In the genomic region with DNA sequence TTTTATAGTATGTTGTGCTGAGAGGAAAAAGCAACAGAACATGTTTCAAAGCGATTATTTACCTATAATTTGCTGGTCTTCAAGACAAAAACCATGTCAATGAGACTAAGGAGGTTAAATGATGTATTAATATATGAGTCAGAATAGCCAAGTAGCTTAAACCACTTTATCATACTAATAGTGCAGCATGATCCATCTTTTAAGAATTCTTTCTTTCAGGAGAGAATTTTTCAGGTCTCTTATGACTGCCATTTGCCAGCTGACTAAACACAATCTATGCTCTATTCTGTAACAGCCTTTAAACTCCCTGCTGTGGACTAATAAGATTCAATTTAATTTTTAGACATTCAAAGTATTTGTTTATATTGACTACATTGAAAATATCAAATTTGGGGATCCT, we compare ENCODE assay signal across 19 cellular contexts.
DNase-seq lines count a peak whose midpoint lies in the region; FAIRE-seq and TF ChIP-seq lines count a peak whose summit lies in the region.
"Had no signal": no experiment of that assay in that cellular context is flagged by ENCODE, and none has a peak within 500 bp of the region (broad histone marks: within the 10 kb centered on the region; RNA-seq: fewer than 3 reads in every experiment).

No MANE protein-coding gene starts in this region.

- no peaks in the 10 kb centered on the region for H3K36me3 ChIP-seq in fibroblast of lung (ENCODE audit: control insufficient read depth, insufficient read depth, low read length)
- H3K36me3 ChIP-seq: HAP-1, MG63, Peyer's patch had no signal

- no peaks in the 10 kb centered on the region for H3K4me1 ChIP-seq in fibroblast of lung (ENCODE audit: control insufficient read depth, extremely low read depth, insufficient read depth, low read length)
- H3K4me1 ChIP-seq: HAP-1, Peyer's patch had no signal

- no peak overlapping the region for H3K27ac Mint-ChIP-seq in activated CD4-positive, alpha-beta T cell treated with anti-CD3 and anti-CD28 coated beads, Interleukin-2, amount 10 ng/mL, durations not matched to agents 24 days and 14 days
- H3K27ac Mint-ChIP-seq: CD8-positive, alpha-beta memory T cell had no signal

- no peaks in the 10 kb centered on the region for H3K4me1 Mint-ChIP-seq in activated CD4-positive, alpha-beta T cell treated with anti-CD3 and anti-CD28 coated beads, Interleukin-2, amount 10 ng/mL, durations not matched to agents 24 days and 14 days
- H3K4me1 Mint-ChIP-seq: CD8-positive, alpha-beta memory T cell had no signal

- in situ Hi-C loops in GM13976 (cut with MboI; ENCODE audit: low sequenced_read_pairs, unreplicated experiment) = no loop called here

- no peaks in the 10 kb centered on the region for H4K20me1 ChIP-seq in fibroblast of lung (ENCODE audit: control insufficient read depth, extremely low read depth, insufficient read depth, low read length)

- H2AFZ ChIP-seq in fibroblast of lung (ENCODE audit: low read length) = no peak overlapping the region

- no peaks in the 10 kb centered on the region for H3K36me3 Mint-ChIP-seq in activated CD4-positive, alpha-beta T cell treated with anti-CD3 and anti-CD28 coated beads, Interleukin-2, amount 10 ng/mL, durations not matched to agents 24 days and 14 days (ENCODE audit: low read depth)
- H3K36me3 Mint-ChIP-seq: CD8-positive, alpha-beta memory T cell had no signal

- no peak overlapping the region for H3K4me3 ChIP-seq in fibroblast of lung (replicated peaks in 1 of 4; ENCODE audit: control extremely low read depth in 1 of 4, insufficient read depth in 1 of 4, low read depth in 3 of 4, low read length in 4 of 4)
- H3K4me3 ChIP-seq: GM12878, HAP-1, MG63, Peyer's patch had no signal

- H3K9me3 ChIP-seq in fibroblast of lung (ENCODE audit: control insufficient read depth, insufficient read depth, low read depth, low read length) = no peaks in the 10 kb centered on the region
- H3K9me3 ChIP-seq: HAP-1, Peyer's patch had no signal

- no peak for TF ChIP-seq CTCF in fibroblast of lung (conservative IDR thresholded peaks at IDR 0.05 in 1 of 2, IDR thresholded peaks at IDR 0.05 in 1 of 2; ENCODE audit: low read depth in 1 of 2, low read length in 2 of 2)
- no peak for TF ChIP-seq CTCF in GM13976 (IDR thresholded peaks at IDR 0.05; ENCODE audit: borderline replicate concordance, control extremely low read depth, extremely low read depth, insufficient read depth, missing control alignments)

- intact Hi-C loops in activated CD4-positive, alpha-beta T cell treated with anti-CD3 and anti-CD28 coated beads, Interleukin-2, amount 10 ng/mL, durations not matched to agents 24 days and 14 days (cut with micrococcal nuclease) = no loop called here

- no peak for FAIRE-seq in RCC 7860 (lab: Jason Lieb, UNC)
- FAIRE-seq: GM12878 had no signal

- H3K27me3 ChIP-seq in fibroblast of lung (ENCODE audit: control insufficient read depth, insufficient read depth, low read length) = no peaks in the 10 kb centered on the region
- H3K27me3 ChIP-seq: MG63, Peyer's patch had no signal

- H3K9ac ChIP-seq in fibroblast of lung (ENCODE audit: insufficient read depth, low read length) = no peak overlapping the region

- H3K4me2 ChIP-seq in fibroblast of lung (ENCODE audit: extremely low read depth, insufficient read depth, low read length) = no peak overlapping the region

- H3K79me2 ChIP-seq in fibroblast of lung (ENCODE audit: control insufficient read depth, insufficient read depth, low read length) = no peaks in the 10 kb centered on the region

- no peaks in the 10 kb centered on the region for H3K9me3 Mint-ChIP-seq in activated CD4-positive, alpha-beta T cell treated with anti-CD3 and anti-CD28 coated beads, Interleukin-2, amount 10 ng/mL, durations not matched to agents 24 days and 14 days

- H3K27me3 Mint-ChIP-seq in activated CD4-positive, alpha-beta T cell treated with anti-CD3 and anti-CD28 coated beads, Interleukin-2, amount 10 ng/mL, durations not matched to agents 24 days and 14 days = no peaks in the 10 kb centered on the region
- H3K27me3 Mint-ChIP-seq: CD8-positive, alpha-beta memory T cell had no signal

- no peak overlapping the region for H3K4me3 Mint-ChIP-seq in activated CD4-positive, alpha-beta T cell treated with anti-CD3 and anti-CD28 coated beads, Interleukin-2, amount 10 ng/mL, durations not matched to agents 24 days and 14 days
- H3K4me3 Mint-ChIP-seq: CD8-positive, alpha-beta memory T cell had no signal

- peak; percentile 55 for DNase-seq in HCEC 1CT
- peak; percentile 13 for DNase-seq in RCC 7860 (ENCODE audit: low spot score)
- DNase-seq in fibroblast of lung (ENCODE audit: low read depth in 2 of 2) = peak; percentile 10 to 85
- DNase-seq in non-pigmented ciliary epithelial cell (ENCODE audit: low read depth) = peak; percentile 19
- no peak for DNase-seq in activated CD4-positive, alpha-beta T cell treated with anti-CD3 and anti-CD28 coated beads, Interleukin-2, amount 10 ng/mL, durations not matched to agents 24 days and 14 days
- DNase-seq in activated CD4-positive, alpha-beta T cell treated with anti-CD3 and anti-CD28 coated beads, Interleukin-2, amount 50 U/mL, for 1 hour = no peak
- no peak for DNase-seq in GM13976 (ENCODE audit: low spot score)
- DNase-seq: CD8-positive, alpha-beta memory T cell; KBM-7; MG63; NCI-H1105; NCI-H187 treated with DMSO at 0.1 percent for 48 hours; NCI-H2171 treated with DMSO at 0.1 percent for 48 hours; NCI-H510A; Peyer's patch; SHP77 treated with DMSO at 0.1 percent for 48 hours had no signal

- no peak overlapping the region for H3K27ac ChIP-seq in fibroblast of lung (ENCODE audit: insufficient read depth, low read length)
- H3K27ac ChIP-seq: HL-60, Peyer's patch had no signal

Comparison
In these comparisons a context has a peak if more than half of its experiments do, and no peak if none do; other contexts are left out.
1. DNase-seq: peak in HCEC 1CT (single experiment), RCC 7860 (single experiment), fibroblast of lung (2 of 2) and non-pigmented ciliary epithelial cell (single experiment); none in activated CD4-positive, alpha-beta T cell treated with anti-CD3 and anti-CD28 coated beads, Interleukin-2, amount 10 ng/mL, durations not matched to agents 24 days and 14 days (single experiment), activated CD4-positive, alpha-beta T cell treated with anti-CD3 and anti-CD28 coated beads, Interleukin-2, amount 50 U/mL, for 1 hour (single experiment) and GM13976 (single experiment).